In the genomic region with DNA sequence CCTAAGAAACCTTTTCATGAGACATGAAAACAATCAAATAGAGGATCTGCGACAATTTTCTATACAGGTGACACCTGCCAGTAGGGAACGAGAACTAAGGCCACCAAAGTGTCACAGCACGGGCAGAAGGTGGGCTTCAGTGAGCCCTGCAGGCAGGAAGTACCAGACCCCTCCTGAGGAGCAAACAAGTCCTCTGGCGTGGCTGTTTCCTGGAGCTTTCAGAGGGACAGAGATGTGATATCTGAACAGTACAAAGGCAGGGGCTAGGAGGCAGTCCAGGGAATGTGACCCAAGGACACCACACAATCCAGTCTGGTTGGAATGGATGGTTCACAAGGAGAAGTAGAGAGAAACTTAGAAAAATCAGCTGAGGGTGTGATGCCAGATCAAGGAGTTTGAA, we compare ENCODE assay signal across 31 cellular contexts.
"Had no signal": no experiment of that assay in that cellular context is flagged by ENCODE, and none has a peak within 500 bp of the region (broad histone marks: within the 10 kb centered on the region; RNA-seq: fewer than 3 reads in every experiment).

No MANE protein-coding gene starts in this region.

- H3K27me3 ChIP-seq: adrenal gland, body of pancreas, brain microvascular endothelial cell, breast epithelium had no signal

- H3K4me3 ChIP-seq: adrenal gland, body of pancreas, breast epithelium had no signal

- H3K9me3 ChIP-seq: adrenal gland, body of pancreas, breast epithelium had no signal

- H3K4me1 ChIP-seq: breast epithelium had no signal

- H3K36me3 ChIP-seq: adrenal gland, brain microvascular endothelial cell, breast epithelium had no signal

- DNase-seq: activated B cell treated with CpG ODN at 0.5 μM for 24 hours; activated CD4-positive, alpha-beta memory T cell treated with anti-CD3 and anti-CD28 coated beads for 36 hours; activated CD4-positive, alpha-beta T cell treated with anti-CD3 and anti-CD28 coated beads for 4 hours; activated CD4-positive, alpha-beta T cell treated with anti-CD3 and anti-CD28 coated beads, Interleukin-2, amount 10 ng/mL, durations not matched to agents 24 days and 14 days; activated CD4-positive, alpha-beta T cell treated with anti-CD3 and anti-CD28 coated beads, Interleukin-2, amount 50 U/mL, for 1 hour; activated CD4-positive, alpha-beta T cell treated with anti-CD3 and anti-CD28 coated beads, Interleukin-2, amount 50 U/mL, for 4 hours; activated CD4-positive, CD25-positive, alpha-beta regulatory T cell treated with anti-CD3 and anti-CD28 coated beads, Interleukin-2, amount 50 U/mL, for 72 hours; activated CD8-positive, alpha-beta memory T cell treated with anti-CD3 and anti-CD28 coated beads, Interleukin-2, amount 50 U/mL, for 4 hours; activated CD8-positive, alpha-beta T cell treated with anti-CD3 and anti-CD28 coated beads for 36 hours; activated effector memory CD4-positive, alpha-beta T cell treated with anti-CD3 and anti-CD28 coated beads, Interleukin-2, amount 50 U/mL, for 16 hours; activated gamma-delta T cell treated with Interleukin-2 at 50 U/mL for 16 hours; activated naive CD4-positive, alpha-beta T cell; activated naive CD4-positive, alpha-beta T cell treated with anti-CD3 and anti-CD28 coated beads for 36 hours; activated naive CD4-positive, alpha-beta T cell treated with anti-CD3 and anti-CD28 coated beads, Interleukin-2, amount 50 U/mL, for 16 hours; activated naive CD8-positive, alpha-beta T cell treated with anti-CD3 and anti-CD28 coated beads for 36 hours; activated T-cell treated with anti-CD3 and anti-CD28 coated beads for 4 hours; activated T-cell treated with anti-CD3 and anti-CD28 coated beads, Interleukin-2, amount 50 U/mL, for 1 hour; activated T-cell treated with anti-CD3 and anti-CD28 coated beads, Interleukin-2, amount 50 U/mL, for 4 hours; activated T-cell treated with anti-CD3 and anti-CD28 coated beads, Interleukin-2, amount 50 U/mL, for 72 hours; adrenal gland; amniotic stem cell; aorta; body of pancreas; brain microvascular endothelial cell; central memory CD4-positive, alpha-beta T cell; cerebellar nuclear complex; T-helper 1 cell; T-helper 2 cell; T-helper 9 cell had no signal

- H3K27ac ChIP-seq: adrenal gland, body of pancreas, brain microvascular endothelial cell, breast epithelium, VCaP had no signal
